ENCODE assay signal across 20 cellular contexts in genomic region chr3:125240496-125240895, GRCh38. TPM values are rescaled to one million over a fixed set of nuclear protein-coding genes. Genes with fewer than 3 reads are reported as not detected.
DNase-seq lines count a peak whose midpoint lies in the region; ATAC-seq and TF ChIP-seq lines count a peak whose summit lies in the region.
"Had no signal": no experiment of that assay in that cellular context is flagged by ENCODE, and none has a peak within 500 bp of the region (broad histone marks: within the 10 kb centered on the region; RNA-seq: fewer than 3 reads in every experiment).

No MANE protein-coding gene starts in this region.

- H3K9me3 ChIP-seq in left lung: no peaks in the 10 kb centered on the region
- H3K9me3 ChIP-seq: Caco-2, heart left ventricle, MG63, sigmoid colon had no signal

- TF ChIP-seq CTCF in choroid plexus epithelial cell (conservative IDR thresholded peaks at IDR 0.05; ENCODE audit: low read depth, low read length): no peak
- no peak for TF ChIP-seq CTCF in left lung (IDR thresholded peaks at IDR 0.05)

- peak; percentile 79 for ATAC-seq in left lung
- ATAC-seq in GM19452 (IDR thresholded peaks at IDR 0.05; ENCODE audit: unreplicated experiment): no peak
- ATAC-seq in GM19023 (IDR thresholded peaks at IDR 0.05; ENCODE audit: unreplicated experiment): no peak
- ATAC-seq: heart left ventricle, T-cell, WTC11 had no signal

- intact Hi-C loops in left lung (cut with DNase I): no loop called here

- H3K36me3 ChIP-seq in left lung: peaks cover 0 to 5% of the 10 kb centered on the region in 2 donors

- H3K27ac ChIP-seq in left lung: no peak overlapping the region
- H3K27ac ChIP-seq: heart left ventricle, sigmoid colon had no signal

- H3K4me3 ChIP-seq in choroid plexus epithelial cell (ENCODE audit: low read depth, low read length) (no peak overlapping the region), left lung (no peak overlapping the region)
- H3K4me3 ChIP-seq: heart left ventricle, MG63, sigmoid colon had no signal

- H3K27me3 ChIP-seq in left lung: no peaks in the 10 kb centered on the region
- H3K27me3 ChIP-seq: heart left ventricle, MG63, sigmoid colon had no signal

- peaks cover 0 to 14% of the 10 kb centered on the region in 2 donors for H3K4me1 ChIP-seq in left lung
- H3K4me1 ChIP-seq: sigmoid colon had no signal

- DNase-seq in EL (peak; percentile 56), M059J (ENCODE audit: low read depth) (peak; percentile 46), choroid plexus epithelial cell (ENCODE audit: low read depth) (peak; percentile 51), left lung (peak; percentile 49 to 73), DMS 273 (lab: John Stamatoyannopoulos, UW; ENCODE audit: unreplicated experiment) (no peak), NCI-H345 treated with DMSO at 0.1 percent for 48 hours (lab: John Stamatoyannopoulos, UW; ENCODE audit: unreplicated experiment) (no peak)
- DNase-seq: GDM1; H7; heart left ventricle; MG63; NCI-H2107; NCI-H748 treated with DMSO at 0.1 percent for 48 hours; nucleus accumbens; sigmoid colon; stimulated activated CD4-positive, alpha-beta T cell treated with anti-CD3 and anti-CD28 coated beads, Interleukin-2, amount 100 ng/mL, for 24 hours; T-cell had no signal

RNA-seq across cellular contexts. Expression of gene SLC12A8, which starts 27.9 kb away (rescaled TPM):
- 44.5 and 57.6 TPM in 2 replicates for total RNA-seq in M059J (2014; rRNA removed; shearing (Covaris generic))
- total RNA-seq in left lung: 10 to 100 TPM in 1 of 2 donors, 1 to 10 TPM in 1; 9.0 to 17.1 TPM

Comparison
In these comparisons a context has a peak if more than half of its experiments do, and no peak if none do; other contexts are left out.
1. DNase-seq: peak in EL (single experiment), M059J (single experiment), choroid plexus epithelial cell (single experiment) and left lung (2 of 2); none in DMS 273 (single experiment) and NCI-H345 treated with DMSO at 0.1 percent for 48 hours (single experiment).